Comparison of ENCODE assay signal across 8 cellular contexts in genomic region chr1:201719812-201720521, GRCh38.
DNase-seq lines count a peak whose midpoint lies in the region; ATAC-seq lines count a peak whose summit lies in the region.

No MANE protein-coding gene starts in this region.

- no peak overlapping the region for H2AFZ ChIP-seq in GM23248

- no peaks in the 10 kb centered on the region for H4K20me1 ChIP-seq in GM23248 (ENCODE audit: insufficient read depth)

- peaks cover 75% of the 10 kb centered on the region for H3K4me1 ChIP-seq in GM23248 (ENCODE audit: insufficient read depth)

- H3K27ac ChIP-seq in GM23248 = peak overlapping the region; percentile 92

- H3K4me3 Mint-ChIP-seq in activated T-cell treated with anti-CD3 and anti-CD28 coated beads, Interleukin-2, amount 50 U/mL, for 4 hours = no peak overlapping the region

- no peaks in the 10 kb centered on the region for H3K9me2 ChIP-seq in GM23248 (ENCODE audit: insufficient read depth)

- peaks cover 92% of the 10 kb centered on the region for H3K79me2 ChIP-seq in GM23248 (ENCODE audit: insufficient read depth)

- DNase-seq in GM23248 (peak; percentile 90), astrocyte of the hippocampus (ENCODE audit: low read depth, low spot score) (peak; percentile 74), hepatic stellate cell (ENCODE audit: low spot score) (peak; percentile 65), skeletal muscle cell (ENCODE audit: low read depth) (peak; percentile 92), activated gamma-delta T cell (lab: John Stamatoyannopoulos, UW) (no peak)
- no peak for DNase-seq in activated T-cell treated with anti-CD3 and anti-CD28 coated beads, Interleukin-2, amount 50 U/mL, for 4 hours

- in situ Hi-C loops in GM23248 (cut with MboI) = no loop called here

- ATAC-seq in GM18511 (IDR thresholded peaks at IDR 0.05; ENCODE audit: unreplicated experiment) (no peak), HG03108 (IDR thresholded peaks at IDR 0.05; ENCODE audit: unreplicated experiment) (no peak)
- ATAC-seq in activated T-cell treated with anti-CD3 and anti-CD28 coated beads, Interleukin-2, amount 50 U/mL, for 4 hours = no peak

- H3K27me3 ChIP-seq in GM23248 (replicated peaks; ENCODE audit: insufficient read depth) = no peaks in the 10 kb centered on the region

- peaks cover 10% of the 10 kb centered on the region; the same call in 1 of the 2 replicates for H3K36me3 ChIP-seq in GM23248 (ENCODE audit: low read depth)

- peak overlapping the region; percentile 41 for H3K4me2 ChIP-seq in GM23248 (ENCODE audit: unreplicated experiment)

- WGBS in GM23248 (ENCODE audit: low coverage in 1 of 2, low lambda C conversion rate in 2 of 2, missing lambda C conversion rate in 2 of 2), 2 experiments = 30 to 34% methylated on average over 9 of the region's 9 CpGs

- H3K9ac ChIP-seq in GM23248 = peak overlapping the region; percentile 71

- peaks cover 85% of the 10 kb centered on the region for H3F3A ChIP-seq in GM23248 (ENCODE audit: insufficient read depth)

- H3K4me3 ChIP-seq in GM23248 (no peak overlapping the region), skeletal muscle cell (ENCODE audit: low read depth, low read length) (no peak overlapping the region)

- H3K9me3 ChIP-seq in GM23248 (ENCODE audit: low read depth) = no peaks in the 10 kb centered on the region

- no peaks in the 10 kb centered on the region for H3K27me3 Mint-ChIP-seq in activated T-cell treated with anti-CD3 and anti-CD28 coated beads, Interleukin-2, amount 50 U/mL, for 4 hours (ENCODE audit: low read depth)

- no peaks in the 10 kb centered on the region for H3K9me3 Mint-ChIP-seq in activated T-cell treated with anti-CD3 and anti-CD28 coated beads, Interleukin-2, amount 50 U/mL, for 4 hours

- H3K36me3 Mint-ChIP-seq in activated T-cell treated with anti-CD3 and anti-CD28 coated beads, Interleukin-2, amount 50 U/mL, for 4 hours (ENCODE audit: insufficient read depth) = no peaks in the 10 kb centered on the region

- no peaks in the 10 kb centered on the region for H3K4me1 Mint-ChIP-seq in activated T-cell treated with anti-CD3 and anti-CD28 coated beads, Interleukin-2, amount 50 U/mL, for 4 hours (ENCODE audit: low read depth)

Comparison
In these comparisons a context has a peak if more than half of its experiments do, and no peak if none do; other contexts are left out.
1. DNase-seq: peak in GM23248 (single experiment), astrocyte of the hippocampus (single experiment), hepatic stellate cell (single experiment) and skeletal muscle cell (single experiment); none in activated T-cell treated with anti-CD3 and anti-CD28 coated beads, Interleukin-2, amount 50 U/mL, for 4 hours (single experiment) and activated gamma-delta T cell (single experiment).